In genomic region chr20:45322952-45323383, GRCh38 we compare ENCODE assay signal across 8 cellular contexts. TPM values are rescaled to one million over a fixed set of nuclear protein-coding genes. Genes with fewer than 3 reads are reported as not detected.
DNase-seq lines count a peak whose midpoint lies in the region; ATAC-seq, FAIRE-seq and TF ChIP-seq lines count a peak whose summit lies in the region.

No MANE protein-coding gene starts in this region.

- H3K4me1 Mint-ChIP-seq in activated CD8-positive, alpha-beta T cell treated with anti-CD3 and anti-CD28 coated beads for 36 hours (ENCODE audit: low read depth), result peaks cover 25% of the 10 kb centered on the region
- peaks cover 40% of the 10 kb centered on the region for H3K4me1 Mint-ChIP-seq in activated CD8-positive, alpha-beta T cell treated with anti-CD3 and anti-CD28 coated beads, Interleukin-2, amount 10 ng/mL, durations not matched to agents 7 days and 5 days (ENCODE audit: low read depth)
- H3K4me1 Mint-ChIP-seq in activated T-cell treated with anti-CD3 and anti-CD28 coated beads, Interleukin-2, amount 50 U/mL, for 72 hours (ENCODE audit: low read depth), result peaks cover 30% of the 10 kb centered on the region

- no peaks in the 10 kb centered on the region for H3K79me2 ChIP-seq in OCI-LY7 (ENCODE audit: insufficient read depth, low read depth, low read length)

- H3K27ac Mint-ChIP-seq in activated CD8-positive, alpha-beta T cell treated with anti-CD3 and anti-CD28 coated beads for 36 hours, result no peak overlapping the region
- no peak overlapping the region for H3K27ac Mint-ChIP-seq in activated CD8-positive, alpha-beta T cell treated with anti-CD3 and anti-CD28 coated beads, Interleukin-2, amount 10 ng/mL, durations not matched to agents 7 days and 5 days
- no peak overlapping the region for H3K27ac Mint-ChIP-seq in activated T-cell treated with anti-CD3 and anti-CD28 coated beads, Interleukin-2, amount 50 U/mL, for 72 hours

- H3K4me3 Mint-ChIP-seq in activated CD8-positive, alpha-beta T cell treated with anti-CD3 and anti-CD28 coated beads for 36 hours, result no peak overlapping the region
- H3K4me3 Mint-ChIP-seq in activated CD8-positive, alpha-beta T cell treated with anti-CD3 and anti-CD28 coated beads, Interleukin-2, amount 10 ng/mL, durations not matched to agents 7 days and 5 days, result no peak overlapping the region
- H3K4me3 Mint-ChIP-seq in activated T-cell treated with anti-CD3 and anti-CD28 coated beads, Interleukin-2, amount 50 U/mL, for 72 hours, result no peak overlapping the region

- intact Hi-C loops in activated CD8-positive, alpha-beta T cell treated with anti-CD3 and anti-CD28 coated beads for 36 hours (cut with micrococcal nuclease), result no loop called here
- intact Hi-C loops in OCI-LY7 (cut with micrococcal nuclease; ENCODE audit: unreplicated experiment) (loop anchor here (1.0 to 5.0 kb wide), 3 partner anchors 114 to 448 kb away; no protein-coding TSS in a partner anchor), pancreas (cut with DNase I) (no loop called here)

- no peak for FAIRE-seq in pancreas (lab: Jason Lieb, UNC)

- 23 to 30% methylated on average over 7 of the region's 7 CpGs for WGBS in pancreas, 2 donors

- peaks cover 12% of the 10 kb centered on the region for H3K36me3 Mint-ChIP-seq in activated CD8-positive, alpha-beta T cell treated with anti-CD3 and anti-CD28 coated beads for 36 hours (ENCODE audit: low read depth)
- peaks cover 4% of the 10 kb centered on the region for H3K36me3 Mint-ChIP-seq in activated CD8-positive, alpha-beta T cell treated with anti-CD3 and anti-CD28 coated beads, Interleukin-2, amount 10 ng/mL, durations not matched to agents 7 days and 5 days (ENCODE audit: low read depth)
- H3K36me3 Mint-ChIP-seq in activated T-cell treated with anti-CD3 and anti-CD28 coated beads, Interleukin-2, amount 50 U/mL, for 72 hours (ENCODE audit: insufficient read depth in 2 of 2), result peaks cover 0 to 4% of the 10 kb centered on the region in 2 donors

- H3K4me1 ChIP-seq in OCI-LY7 (ENCODE audit: insufficient read depth, low read length, poor library complexity, severe bottlenecking) (peaks cover 68% of the 10 kb centered on the region), pancreas (peaks cover 0 to 11% (median 0%) of the 10 kb centered on the region in 3 donors)

- H3K27ac ChIP-seq in OCI-LY7 (ENCODE audit: low read depth, low read length, poor library complexity, severe bottlenecking) (no peak overlapping the region), pancreas (peak overlapping the region in 2 of 4 donors; percentile 29 to 34)

- no peaks in the 10 kb centered on the region for H3K9me2 ChIP-seq in OCI-LY7 (ENCODE audit: insufficient read depth, low read length)

- H3K4me2 ChIP-seq in OCI-LY7 (ENCODE audit: low read length), result no peak overlapping the region

- no TSS peak for BruUV-seq in OCI-LY7 (replicated peaks; lab: Mats Ljungman, UMichigan)

- no peaks in the 10 kb centered on the region for H4K20me1 ChIP-seq in OCI-LY7 (ENCODE audit: insufficient read depth, low read length)

- CTCF ChIA-PET in activated CD8-positive, alpha-beta T cell treated with anti-CD3 and anti-CD28 coated beads for 36 hours (lab: Charles Lee), result interaction anchor here (0.8 to 8.4 kb wide), 15 partner anchors 11 to 448 kb away, joined by 3 to 79 read pairs (median 4); partner anchors contain the start of genes MATN4 and SYS1
- CTCF ChIA-PET in activated CD8-positive, alpha-beta T cell treated with anti-CD3 and anti-CD28 coated beads, Interleukin-2, amount 10 ng/mL, durations not matched to agents 7 days and 5 days (lab: Charles Lee), result interaction anchor here (0.7 to 9.8 kb wide), 17 partner anchors 9 to 448 kb away, joined by 3 to 88 read pairs (median 7); partner anchors contain the start of gene SYS1
- CTCF ChIA-PET in OCI-LY7 (lab: Charles Lee; ENCODE audit: unreplicated experiment), result no interaction called here

- no peaks in the 10 kb centered on the region for H3K27me3 ChIP-seq in pancreas

- H3K27me3 Mint-ChIP-seq in activated CD8-positive, alpha-beta T cell treated with anti-CD3 and anti-CD28 coated beads for 36 hours, result no peaks in the 10 kb centered on the region
- no peaks in the 10 kb centered on the region for H3K27me3 Mint-ChIP-seq in activated CD8-positive, alpha-beta T cell treated with anti-CD3 and anti-CD28 coated beads, Interleukin-2, amount 10 ng/mL, durations not matched to agents 7 days and 5 days (ENCODE audit: low read depth)
- no peaks in the 10 kb centered on the region for H3K27me3 Mint-ChIP-seq in activated T-cell treated with anti-CD3 and anti-CD28 coated beads, Interleukin-2, amount 50 U/mL, for 72 hours (ENCODE audit: low read depth)

- TF ChIP-seq CTCF in activated CD8-positive, alpha-beta T cell treated with anti-CD3 and anti-CD28 coated beads for 36 hours (IDR thresholded peaks at IDR 0.05), result no peak
- TF ChIP-seq CTCF in OCI-LY7 (conservative IDR thresholded peaks at IDR 0.05; ENCODE audit: low read length) (peak; percentile 74), pancreas (IDR thresholded peaks at IDR 0.05) (peak in 2 of 4 donors; percentile 16)

- no peak for TF ChIP-seq POLR2A in erythroblast (IDR thresholded peaks at IDR 0.05; ENCODE audit: low read length)

- H3K4me3 ChIP-seq in OCI-LY7 (ENCODE audit: low read depth, low read length, poor library complexity, severe bottlenecking), result no peak overlapping the region
- H3K4me3 ChIP-seq in pancreas, result no peak overlapping the region

- no peak for ATAC-seq in activated CD8-positive, alpha-beta T cell treated with anti-CD3 and anti-CD28 coated beads for 36 hours
- ATAC-seq in activated CD8-positive, alpha-beta T cell treated with anti-CD3 and anti-CD28 coated beads, Interleukin-2, amount 10 ng/mL, durations not matched to agents 7 days and 5 days, result no peak
- ATAC-seq in pancreas, result peak; percentile 35 to 79 (median 62)
- ATAC-seq in activated T-cell treated with anti-CD3 and anti-CD28 coated beads, Interleukin-2, amount 50 U/mL, for 72 hours (replicated peaks in 1 of 2), result no peak

- peak; percentile 43 for DNase-seq in activated CD8-positive, alpha-beta T cell treated with anti-CD3 and anti-CD28 coated beads for 36 hours
- no peak for DNase-seq in activated CD8-positive, alpha-beta T cell treated with anti-CD3 and anti-CD28 coated beads, Interleukin-2, amount 10 ng/mL, durations not matched to agents 7 days and 5 days
- peak; percentile 75 for DNase-seq in OCI-LY7 (ENCODE audit: low spot score)
- peak; percentile 68 to 70 for DNase-seq in erythroblast (lab: John Stamatoyannopoulos, UW)
- peak in 4 of 6 donors; percentile 64 to 77 (median 68) for DNase-seq in pancreas
- no peak for DNase-seq in activated T-cell treated with anti-CD3 and anti-CD28 coated beads, Interleukin-2, amount 50 U/mL, for 72 hours
- DNase-seq in stimulated activated CD4-positive, alpha-beta T cell treated with anti-CD3 and anti-CD28 coated beads, Interleukin-4, amount 100 ng/mL, for 4 hours, result no peak
- no peak for DNase-seq in stimulated activated CD4-positive, alpha-beta T cell treated with anti-CD3 and anti-CD28 coated beads, Interleukin-12 subunit alpha, Interleukin-12 subunit beta, amount 100 ng/mL, for 4 hours

- peak overlapping the region; percentile 43; the same call in 1 of the 2 replicates for H2AFZ ChIP-seq in OCI-LY7 (ENCODE audit: low read length)

- POLR2A ChIA-PET in activated CD8-positive, alpha-beta T cell treated with anti-CD3 and anti-CD28 coated beads for 36 hours (lab: Charles Lee), result no interaction called here
- POLR2A ChIA-PET in activated CD8-positive, alpha-beta T cell treated with anti-CD3 and anti-CD28 coated beads, Interleukin-2, amount 10 ng/mL, durations not matched to agents 7 days and 5 days (lab: Charles Lee), result interaction anchor here (0.6 to 0.9 kb wide), 3 partner anchors 12 to 428 kb away, joined by 3 read pairs; no protein-coding TSS in a partner anchor
- POLR2A ChIA-PET in OCI-LY7 (lab: Charles Lee), result no interaction called here

- H3K9me3 Mint-ChIP-seq in activated CD8-positive, alpha-beta T cell treated with anti-CD3 and anti-CD28 coated beads for 36 hours, result no peaks in the 10 kb centered on the region
- H3K9me3 Mint-ChIP-seq in activated CD8-positive, alpha-beta T cell treated with anti-CD3 and anti-CD28 coated beads, Interleukin-2, amount 10 ng/mL, durations not matched to agents 7 days and 5 days (ENCODE audit: insufficient read depth), result no peaks in the 10 kb centered on the region
- no peaks in the 10 kb centered on the region for H3K9me3 Mint-ChIP-seq in activated T-cell treated with anti-CD3 and anti-CD28 coated beads, Interleukin-2, amount 50 U/mL, for 72 hours

- H3K36me3 ChIP-seq in OCI-LY7 (ENCODE audit: insufficient read depth, low read length) (no peaks in the 10 kb centered on the region), pancreas (peaks cover 0 to 28% (median 0%) of the 10 kb centered on the region in 3 donors)

- peaks cover 5% of the 10 kb centered on the region; the same call in 1 of the 2 replicates for H3K9me3 ChIP-seq in OCI-LY7 (ENCODE audit: low read length)
- no peaks in the 10 kb centered on the region for H3K9me3 ChIP-seq in pancreas

RNA-seq across cellular contexts. Expression of gene MATN4, which starts 14.9 kb away (rescaled TPM):
- total RNA-seq in activated CD8-positive, alpha-beta T cell treated with anti-CD3 and anti-CD28 coated beads for 36 hours, result 1 to 10 TPM in 1 of 2 experiments, under 1 TPM in 1; 0.74 to 1.2 TPM
- total RNA-seq in activated CD8-positive, alpha-beta T cell treated with anti-CD3 and anti-CD28 coated beads, Interleukin-2, amount 10 ng/mL, durations not matched to agents 7 days and 5 days, result under 1 TPM in 1 of 2 experiments, not detected in 1; 0.39 TPM
- total RNA-seq in OCI-LY7 (2014; rRNA removed; shearing (Covaris generic)), result 0.38 TPM in 1 of 2 replicates, not detected in the other
- 0.24 TPM in 1 of 2 replicates, not detected in the other for total RNA-seq in OCI-LY7 (2022)
- 1 to 10 TPM in 5 of 6 donors, under 1 TPM in 1; 0.89 to 6.4 (median 2.3) TPM for total RNA-seq in pancreas
- polyA plus RNA-seq in pancreas, result 1 to 10 TPM; 1.5 to 3.1 TPM
- total RNA-seq in activated T-cell treated with anti-CD3 and anti-CD28 coated beads, Interleukin-2, amount 50 U/mL, for 72 hours, result 1 to 10 TPM; 3.5 to 5.1 TPM

RNA-seq across cellular contexts. Expression of gene RBPJL, which starts 16.3 kb away (rescaled TPM):
- total RNA-seq in activated CD8-positive, alpha-beta T cell treated with anti-CD3 and anti-CD28 coated beads for 36 hours, result not detected
- not detected for total RNA-seq in activated CD8-positive, alpha-beta T cell treated with anti-CD3 and anti-CD28 coated beads, Interleukin-2, amount 10 ng/mL, durations not matched to agents 7 days and 5 days
- total RNA-seq in OCI-LY7 (2014; rRNA removed; shearing (Covaris generic)), result not detected in 2 replicates
- total RNA-seq in OCI-LY7 (2022) (not detected in 2 replicates), pancreas (100 to 1,000 TPM; 169 to 591 (median 427) TPM)
- 1,000 to 10,000 TPM; 1,163 to 1,575 TPM for polyA plus RNA-seq in pancreas
- total RNA-seq in activated T-cell treated with anti-CD3 and anti-CD28 coated beads, Interleukin-2, amount 50 U/mL, for 72 hours, result not detected

RNA-seq across cellular contexts. Expression of gene SDC4, which starts 25.3 kb away (rescaled TPM):
- total RNA-seq in activated CD8-positive, alpha-beta T cell treated with anti-CD3 and anti-CD28 coated beads for 36 hours, result 10 to 100 TPM; 21.1 to 22.0 TPM
- total RNA-seq in activated CD8-positive, alpha-beta T cell treated with anti-CD3 and anti-CD28 coated beads, Interleukin-2, amount 10 ng/mL, durations not matched to agents 7 days and 5 days, result 1 to 10 TPM; 6.6 to 6.7 TPM
- total RNA-seq in OCI-LY7 (2014; rRNA removed; shearing (Covaris generic)), result not detected in 2 replicates
- total RNA-seq in OCI-LY7 (2022) (not detected in 2 replicates), pancreas (100 to 1,000 TPM in 2 of 6 donors, 10 to 100 TPM in 4; 50.9 to 208 (median 56.0) TPM)
- 10 to 100 TPM; 48.2 to 54.8 TPM for polyA plus RNA-seq in pancreas
- 10 to 100 TPM; 37.7 to 51.1 TPM for total RNA-seq in activated T-cell treated with anti-CD3 and anti-CD28 coated beads, Interleukin-2, amount 50 U/mL, for 72 hours

RNA-seq across cellular contexts. Expression of gene SYS1, which starts 40.0 kb away (rescaled TPM):
- 10 to 100 TPM; 19.6 to 20.7 TPM for total RNA-seq in activated CD8-positive, alpha-beta T cell treated with anti-CD3 and anti-CD28 coated beads for 36 hours
- 10 to 100 TPM; 28.0 to 30.8 TPM for total RNA-seq in activated CD8-positive, alpha-beta T cell treated with anti-CD3 and anti-CD28 coated beads, Interleukin-2, amount 10 ng/mL, durations not matched to agents 7 days and 5 days
- 22.3 and 37.6 TPM in 2 replicates for total RNA-seq in OCI-LY7 (2014; rRNA removed; shearing (Covaris generic))
- total RNA-seq in OCI-LY7 (2022) (8.6 and 9.6 TPM in 2 replicates), pancreas (10 to 100 TPM; 11.1 to 19.0 (median 16.5) TPM)
- polyA plus RNA-seq in pancreas, result 10 to 100 TPM in 1 of 2 donors, 1 to 10 TPM in 1; 9.6 to 13.7 TPM
- 10 to 100 TPM; 35.4 to 38.8 TPM for total RNA-seq in activated T-cell treated with anti-CD3 and anti-CD28 coated beads, Interleukin-2, amount 50 U/mL, for 72 hours

RNA-seq across cellular contexts. Expression of gene TP53TG5, which starts 55.2 kb away (rescaled TPM):
- under 1 TPM in 1 of 2 experiments, not detected in 1; 0.29 TPM for total RNA-seq in activated CD8-positive, alpha-beta T cell treated with anti-CD3 and anti-CD28 coated beads for 36 hours
- under 1 TPM in 1 of 2 experiments, not detected in 1; 0.16 TPM for total RNA-seq in activated CD8-positive, alpha-beta T cell treated with anti-CD3 and anti-CD28 coated beads, Interleukin-2, amount 10 ng/mL, durations not matched to agents 7 days and 5 days
- total RNA-seq in OCI-LY7 (2014; rRNA removed; shearing (Covaris generic)), result not detected in 2 replicates
- not detected in 2 replicates for total RNA-seq in OCI-LY7 (2022)
- under 1 TPM in 1 of 6 donors, not detected in 5; 0.44 TPM for total RNA-seq in pancreas
- polyA plus RNA-seq in pancreas, result not detected
- under 1 TPM; 0.67 to 0.83 TPM for total RNA-seq in activated T-cell treated with anti-CD3 and anti-CD28 coated beads, Interleukin-2, amount 50 U/mL, for 72 hours

Comparison
In these comparisons a context has a peak if more than half of its experiments do, and no peak if none do; other contexts are left out.
1. DNase-seq: peak in activated CD8-positive, alpha-beta T cell treated with anti-CD3 and anti-CD28 coated beads for 36 hours (single experiment), OCI-LY7 (single experiment), erythroblast (2 of 2) and pancreas (4 of 6); none in activated CD8-positive, alpha-beta T cell treated with anti-CD3 and anti-CD28 coated beads, Interleukin-2, amount 10 ng/mL, durations not matched to agents 7 days and 5 days (single experiment), activated T-cell treated with anti-CD3 and anti-CD28 coated beads, Interleukin-2, amount 50 U/mL, for 72 hours (0 of 2), stimulated activated CD4-positive, alpha-beta T cell treated with anti-CD3 and anti-CD28 coated beads, Interleukin-4, amount 100 ng/mL, for 4 hours (0 of 2) and stimulated activated CD4-positive, alpha-beta T cell treated with anti-CD3 and anti-CD28 coated beads, Interleukin-12 subunit alpha, Interleukin-12 subunit beta, amount 100 ng/mL, for 4 hours (single experiment).
2. ATAC-seq: peak in pancreas (4 of 4); none in activated CD8-positive, alpha-beta T cell treated with anti-CD3 and anti-CD28 coated beads for 36 hours (single experiment), activated CD8-positive, alpha-beta T cell treated with anti-CD3 and anti-CD28 coated beads, Interleukin-2, amount 10 ng/mL, durations not matched to agents 7 days and 5 days (single experiment) and activated T-cell treated with anti-CD3 and anti-CD28 coated beads, Interleukin-2, amount 50 U/mL, for 72 hours (0 of 2).
3. RNA of gene RBPJL, which starts 16.3 kb away (total RNA-seq): 169 to 591 TPM in pancreas; not detected in activated CD8-positive, alpha-beta T cell treated with anti-CD3 and anti-CD28 coated beads for 36 hours, not detected in activated CD8-positive, alpha-beta T cell treated with anti-CD3 and anti-CD28 coated beads, Interleukin-2, amount 10 ng/mL, durations not matched to agents 7 days and 5 days, not detected in OCI-LY7 and not detected in activated T-cell treated with anti-CD3 and anti-CD28 coated beads, Interleukin-2, amount 50 U/mL, for 72 hours; every median in the first group is over 100 times any median in the second.
4. RNA of gene SDC4, which starts 25.3 kb away (total RNA-seq): 50.9 to 208 TPM in pancreas, 37.7 to 51.1 TPM in activated T-cell treated with anti-CD3 and anti-CD28 coated beads, Interleukin-2, amount 50 U/mL, for 72 hours, 21.1 to 22.0 TPM in activated CD8-positive, alpha-beta T cell treated with anti-CD3 and anti-CD28 coated beads for 36 hours and 6.6 to 6.7 TPM in activated CD8-positive, alpha-beta T cell treated with anti-CD3 and anti-CD28 coated beads, Interleukin-2, amount 10 ng/mL, durations not matched to agents 7 days and 5 days; not detected in OCI-LY7; every median in the first group is over 4 times any median in the second.